ENCODE assay signal across 11 cellular contexts in genomic region chr17:80175411-80175810, GRCh38. TPM values are rescaled to one million over a fixed set of nuclear protein-coding genes. Genes with fewer than 3 reads are reported as not detected.
DNase-seq lines count a peak whose midpoint lies in the region; TF ChIP-seq lines count a peak whose summit lies in the region.
"Had no signal": no experiment of that assay in that cellular context is flagged by ENCODE, and none has a peak within 500 bp of the region (broad histone marks: within the 10 kb centered on the region; RNA-seq: fewer than 3 reads in every experiment).

No MANE protein-coding gene starts in this region.

- H3K9me3 ChIP-seq in fibroblast of lung (ENCODE audit: control insufficient read depth, insufficient read depth, low read depth, low read length) (no peaks in the 10 kb centered on the region), neuronal stem cell (replicated peaks in 1 of 2; ENCODE audit: control insufficient read depth in 2 of 2, insufficient read depth in 1 of 2, low read depth in 1 of 2, low read length in 2 of 2) (no peaks in the 10 kb centered on the region), tibial artery (no peaks in the 10 kb centered on the region), esophagus squamous epithelium (no peaks in the 10 kb centered on the region)
- H3K9me3 ChIP-seq: breast epithelium had no signal

- H3K9ac ChIP-seq in fibroblast of lung (ENCODE audit: insufficient read depth, low read length) (no peak overlapping the region), neuronal stem cell (ENCODE audit: low read depth, low read length, poor library complexity) (no peak overlapping the region)

- no peak for TF ChIP-seq CTCF in fibroblast of lung (conservative IDR thresholded peaks at IDR 0.05 in 1 of 2, IDR thresholded peaks at IDR 0.05 in 1 of 2; ENCODE audit: low read depth in 1 of 2, low read length in 2 of 2)
- no peak for TF ChIP-seq CTCF in tibial artery (IDR thresholded peaks at IDR 0.05)
- TF ChIP-seq CTCF in esophagus squamous epithelium (IDR thresholded peaks at IDR 0.05): no peak

- WGBS in neuronal stem cell (ENCODE audit: extremely low coverage in 2 of 2, insufficient read length in 2 of 2, insufficient replicate concordance in 1 of 2), 2 donors: no CpG with 5 or more reads among the region's 13 CpGs
- 22 to 48% methylated on average over 8 to 9 of the region's 13 CpGs for WGBS in esophagus squamous epithelium, 2 donors

- no peaks in the 10 kb centered on the region for H3K79me2 ChIP-seq in fibroblast of lung (ENCODE audit: control insufficient read depth, insufficient read depth, low read length)

- H3K23ac ChIP-seq in neuronal stem cell (ENCODE audit: low read depth, low read length, poor library complexity): peak overlapping the region; percentile 61

- H3K4me2 ChIP-seq in fibroblast of lung (ENCODE audit: extremely low read depth, insufficient read depth, low read length): peak overlapping the region; percentile 4
- H3K4me2 ChIP-seq in neuronal stem cell (ENCODE audit: insufficient read depth, low read length, poor library complexity, severe bottlenecking): no peak overlapping the region

- H3K36me3 ChIP-seq in fibroblast of lung (ENCODE audit: control insufficient read depth, insufficient read depth, low read length): no peaks in the 10 kb centered on the region
- H3K36me3 ChIP-seq in neuronal stem cell (replicated peaks in 1 of 2; ENCODE audit: control insufficient read depth in 2 of 2, insufficient read depth in 2 of 2, low read length in 2 of 2): no peaks in the 10 kb centered on the region
- H3K36me3 ChIP-seq in tibial artery: no peaks in the 10 kb centered on the region
- H3K36me3 ChIP-seq in esophagus squamous epithelium: peaks cover 0 to 21% (median 0%) of the 10 kb centered on the region in 3 donors
- H3K36me3 ChIP-seq: breast epithelium had no signal

- no peak overlapping the region for H2AFZ ChIP-seq in fibroblast of lung (ENCODE audit: low read length)
- H2AFZ ChIP-seq in neuronal stem cell (ENCODE audit: low read length): peak overlapping the region; percentile 35

- no peak overlapping the region for H4K8ac ChIP-seq in neuronal stem cell (ENCODE audit: low read depth, low read length)

- H2BK120ac ChIP-seq in neuronal stem cell (ENCODE audit: low read depth, low read length): no peak overlapping the region

- H4K20me1 ChIP-seq in fibroblast of lung (ENCODE audit: control insufficient read depth, extremely low read depth, insufficient read depth, low read length): no peaks in the 10 kb centered on the region

- no peak overlapping the region for H2BK5ac ChIP-seq in neuronal stem cell (ENCODE audit: low read length)

- no peak overlapping the region for H4K91ac ChIP-seq in neuronal stem cell (ENCODE audit: low read depth, low read length, poor library complexity)

- H3K14ac ChIP-seq in neuronal stem cell (ENCODE audit: low read length): no peak overlapping the region

- peak; percentile 68 for DNase-seq in EH (ENCODE audit: low read depth)
- DNase-seq in NCI-H2171 treated with DMSO at 0.1 percent for 48 hours (lab: John Stamatoyannopoulos, UW): peak; percentile 81
- DNase-seq in fibroblast of lung (ENCODE audit: low read depth in 2 of 2): peak; percentile 16 to 27
- peak; percentile 30 for DNase-seq in neuronal stem cell (ENCODE audit: low spot score)
- DNase-seq in tibial artery: no peak
- no peak for DNase-seq in esophagus squamous epithelium (lab: John Stamatoyannopoulos, UW)
- no peak for DNase-seq in occipital lobe (lab: John Stamatoyannopoulos, UW)
- DNase-seq in NCI-H128 (lab: John Stamatoyannopoulos, UW; ENCODE audit: unreplicated experiment): no peak
- DNase-seq: activated B cell treated with CpG ODN at 0.5 μM for 24 hours, HCEC 1CT had no signal

- H3K27ac ChIP-seq in fibroblast of lung (ENCODE audit: insufficient read depth, low read length) (no peak overlapping the region), neuronal stem cell (replicated peaks; ENCODE audit: low read length) (no peak overlapping the region), tibial artery (no peak overlapping the region), esophagus squamous epithelium (no peak overlapping the region)
- H3K27ac ChIP-seq: breast epithelium had no signal

- TF ChIP-seq POLR2A in esophagus squamous epithelium (IDR thresholded peaks at IDR 0.05): no peak

- peak overlapping the region; percentile 12 for H3K4ac ChIP-seq in neuronal stem cell (ENCODE audit: low read length)

- H2AK5ac ChIP-seq in neuronal stem cell (ENCODE audit: low read depth, low read length): peak overlapping the region; percentile 40

- H3K4me3 ChIP-seq in fibroblast of lung (replicated peaks in 1 of 4; ENCODE audit: control extremely low read depth in 1 of 4, insufficient read depth in 1 of 4, low read depth in 3 of 4, low read length in 4 of 4) (no peak overlapping the region), neuronal stem cell (ENCODE audit: low read length in 2 of 2) (no peak overlapping the region), tibial artery (no peak overlapping the region), esophagus squamous epithelium (no peak overlapping the region)
- H3K4me3 ChIP-seq: breast epithelium had no signal

- H3K79me1 ChIP-seq in neuronal stem cell (ENCODE audit: low read depth, low read length): no peaks in the 10 kb centered on the region

- peak overlapping the region; percentile 84 for H3K18ac ChIP-seq in neuronal stem cell (ENCODE audit: low read length)

- H2BK12ac ChIP-seq in neuronal stem cell (ENCODE audit: low read length): no peak overlapping the region

- intact Hi-C loops in tibial artery (cut with DNase I; ENCODE audit: low total_unique reads): no loop called here
- intact Hi-C loops in esophagus squamous epithelium (cut with DNase I): no loop called here

- H2BK15ac ChIP-seq in neuronal stem cell (ENCODE audit: low read length): peak overlapping the region; percentile 88

- H3K27me3 ChIP-seq in fibroblast of lung (ENCODE audit: control insufficient read depth, insufficient read depth, low read length) (peaks cover 3% of the 10 kb centered on the region), neuronal stem cell (ENCODE audit: control insufficient read depth in 3 of 3, insufficient read depth in 3 of 3, low read depth in 1 of 3, low read length in 3 of 3) (peaks cover 0 to 8% (median 0%) of the 10 kb centered on the region in 3 experiments), tibial artery (peaks cover 0 to 24% of the 10 kb centered on the region in 2 donors), esophagus squamous epithelium (no peaks in the 10 kb centered on the region)
- H3K27me3 ChIP-seq: breast epithelium had no signal

- H3K4me1 ChIP-seq in fibroblast of lung (ENCODE audit: control insufficient read depth, extremely low read depth, insufficient read depth, low read length): no peaks in the 10 kb centered on the region
- H3K4me1 ChIP-seq in neuronal stem cell (ENCODE audit: control insufficient read depth in 2 of 2, insufficient read depth in 1 of 2, low read depth in 1 of 2, low read length in 2 of 2): peaks cover 2 to 4% of the 10 kb centered on the region in 2 donors
- H3K4me1 ChIP-seq in tibial artery: no peaks in the 10 kb centered on the region
- H3K4me1 ChIP-seq in esophagus squamous epithelium: peaks cover 0 to 11% (median 8%) of the 10 kb centered on the region in 3 donors
- H3K4me1 ChIP-seq: breast epithelium had no signal

RNA-seq across cellular contexts. Expression of gene CARD14, which starts 5.6 kb away (rescaled TPM):
- 0.17 and 0.26 TPM in 2 replicates for total RNA-seq in fibroblast of lung
- polyA plus RNA-seq in fibroblast of lung: 0.06 TPM in 1 of 2 replicates, not detected in the other
- polyA plus RNA-seq in fibroblast of lung (2012): 0.13 and 0.17 TPM in 2 replicates
- polyA minus RNA-seq in fibroblast of lung (ENCODE audit: low replicate concordance): 0.15 TPM in 1 of 2 replicates, not detected in the other
- polyA plus RNA-seq in neuronal stem cell (2013, experiment 1 of 2): 0.20 TPM
- 0.22 TPM for polyA plus RNA-seq in neuronal stem cell (2013, experiment 2 of 2)
- total RNA-seq in esophagus squamous epithelium: 10 to 100 TPM; 13.0 to 54.3 (median 27.6) TPM
- 0.31 TPM for total RNA-seq in occipital lobe
- total RNA-seq: activated B cell treated with CpG ODN at 0.5 μM for 24 hours had no signal

RNA-seq across cellular contexts. Expression of gene EIF4A3, which starts 28.5 kb away (rescaled TPM):
- total RNA-seq in fibroblast of lung (73.2 and 85.0 TPM in 2 replicates), esophagus squamous epithelium (100 to 1,000 TPM in 2 of 4 donors, 10 to 100 TPM in 2; 69.0 to 112 (median 94.7) TPM), occipital lobe (64.4 TPM)
- 110 and 143 TPM in 2 replicates for polyA plus RNA-seq in fibroblast of lung
- 85.6 and 103 TPM in 2 replicates for polyA plus RNA-seq in fibroblast of lung (2012)
- 48.1 and 48.6 TPM in 2 replicates for polyA minus RNA-seq in fibroblast of lung (ENCODE audit: low replicate concordance)
- polyA plus RNA-seq in neuronal stem cell (2013, experiment 1 of 2): 66.1 TPM
- polyA plus RNA-seq in neuronal stem cell (2013, experiment 2 of 2): 64.7 TPM

RNA-seq across cellular contexts. Expression of gene SGSH, which starts 44.7 kb away (rescaled TPM):
- total RNA-seq in fibroblast of lung: 12.1 and 26.9 TPM in 2 replicates
- 57.2 and 70.7 TPM in 2 replicates for polyA plus RNA-seq in fibroblast of lung
- polyA plus RNA-seq in fibroblast of lung (2012): 40.5 and 55.2 TPM in 2 replicates
- polyA minus RNA-seq in fibroblast of lung (ENCODE audit: low replicate concordance): 114 and 187 TPM in 2 replicates
- polyA plus RNA-seq in neuronal stem cell (2013, experiment 1 of 2): 8.1 TPM
- polyA plus RNA-seq in neuronal stem cell (2013, experiment 2 of 2): 7.7 TPM
- 10 to 100 TPM in 3 of 4 donors, 1 to 10 TPM in 1; 8.7 to 18.7 (median 12.9) TPM for total RNA-seq in esophagus squamous epithelium
- 1.9 TPM for total RNA-seq in occipital lobe

RNA-seq across cellular contexts. Expression of gene SLC26A11, which starts 44.8 kb away (rescaled TPM):
- total RNA-seq in fibroblast of lung: 8.2 and 19.3 TPM in 2 replicates
- 5.8 and 6.5 TPM in 2 replicates for polyA plus RNA-seq in fibroblast of lung
- 6.7 and 10.5 TPM in 2 replicates for polyA plus RNA-seq in fibroblast of lung (2012)
- 11.0 and 11.6 TPM in 2 replicates for polyA minus RNA-seq in fibroblast of lung (ENCODE audit: low replicate concordance)
- polyA plus RNA-seq in neuronal stem cell (2013, experiment 1 of 2): 14.4 TPM
- 14.7 TPM for polyA plus RNA-seq in neuronal stem cell (2013, experiment 2 of 2)
- 10 to 100 TPM in 1 of 4 donors, 1 to 10 TPM in 3; 5.7 to 11.4 (median 7.6) TPM for total RNA-seq in esophagus squamous epithelium
- 4.8 TPM for total RNA-seq in occipital lobe

Comparison
In these comparisons a context has a peak if more than half of its experiments do, and no peak if none do; other contexts are left out.
1. DNase-seq: peak in EH (single experiment), NCI-H2171 treated with DMSO at 0.1 percent for 48 hours (single experiment), fibroblast of lung (2 of 2) and neuronal stem cell (single experiment); none in tibial artery (0 of 2), esophagus squamous epithelium (single experiment), occipital lobe (single experiment) and NCI-H128 (single experiment).
2. RNA of gene CARD14, which starts 5.6 kb away (total RNA-seq): 13.0 to 54.3 TPM in esophagus squamous epithelium; 0.31 TPM in occipital lobe (single experiment) and 0.17 to 0.26 TPM in fibroblast of lung; every median in the first group is over 10 times any median in the second.